1 cellular context compared by ENCODE assay signal in the genomic region with DNA sequence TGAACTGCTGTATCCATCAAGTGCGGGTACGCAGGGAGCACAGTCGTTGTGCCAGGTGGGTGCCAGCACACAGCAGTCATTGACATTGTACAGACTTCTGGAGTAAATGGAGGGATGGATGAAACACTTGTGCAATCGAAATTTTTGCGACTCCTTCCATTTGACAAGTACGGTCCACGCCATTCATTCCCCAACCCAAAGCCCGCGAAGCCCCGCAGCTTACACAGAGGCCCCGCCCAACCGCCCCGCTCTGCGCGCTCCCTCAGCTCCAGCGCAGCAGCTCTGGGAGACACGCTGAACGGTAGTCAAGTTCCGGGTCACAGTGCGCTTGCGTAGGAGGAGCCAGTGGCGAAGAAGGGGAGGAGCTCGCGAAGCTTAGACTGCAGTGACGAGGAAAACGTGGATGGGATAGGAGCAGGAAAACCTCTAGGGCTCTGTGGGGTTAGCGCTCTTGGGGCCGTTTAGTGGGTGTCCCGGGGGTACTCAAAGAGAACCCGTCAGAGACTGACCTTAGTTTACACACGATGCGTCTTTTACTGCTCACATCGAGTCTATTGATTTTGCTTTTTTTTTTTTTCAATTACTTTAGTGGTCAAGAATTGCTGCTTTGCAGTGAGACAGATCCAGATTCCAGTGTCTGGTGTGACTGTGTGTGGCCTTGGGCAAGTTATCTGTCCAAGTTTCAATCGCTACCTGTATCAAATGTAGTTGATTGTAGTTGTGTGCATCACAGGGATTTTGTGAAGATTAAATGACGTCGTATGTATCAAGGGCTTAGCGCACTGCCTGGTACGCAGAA.
TF ChIP-seq lines count a peak whose summit lies in the region.

No MANE protein-coding gene starts in this region.

TF ChIP-seq in HepG2, 621 proteins besides CTCF, POLR2A, EP300 and RAD21 (continued from another document and continues in another):
- TF ChIP-seq, protein P1, sequence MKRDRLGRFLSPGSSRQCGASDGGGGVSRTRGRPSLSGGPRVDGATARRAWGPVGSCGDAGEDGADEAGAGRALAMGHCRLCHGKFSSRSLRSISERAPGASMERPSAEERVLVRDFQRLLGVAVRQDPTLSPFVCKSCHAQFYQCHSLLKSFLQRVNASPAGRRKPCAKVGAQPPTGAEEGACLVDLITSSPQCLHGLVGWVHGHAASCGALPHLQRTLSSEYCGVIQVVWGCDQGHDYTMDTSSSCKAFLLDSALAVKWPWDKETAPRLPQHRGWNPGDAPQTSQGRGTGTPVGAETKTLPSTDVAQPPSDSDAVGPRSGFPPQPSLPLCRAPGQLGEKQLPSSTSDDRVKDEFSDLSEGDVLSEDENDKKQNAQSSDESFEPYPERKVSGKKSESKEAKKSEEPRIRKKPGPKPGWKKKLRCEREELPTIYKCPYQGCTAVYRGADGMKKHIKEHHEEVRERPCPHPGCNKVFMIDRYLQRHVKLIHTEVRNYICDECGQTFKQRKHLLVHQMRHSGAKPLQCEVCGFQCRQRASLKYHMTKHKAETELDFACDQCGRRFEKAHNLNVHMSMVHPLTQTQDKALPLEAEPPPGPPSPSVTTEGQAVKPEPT (CRISPR knock-in tag; IDR thresholded peaks at IDR 0.05; ENCODE audit: low read depth) = peak; percentile 44; the same call in 1 of the 2 replicates
- TF ChIP-seq RNF2 (conservative IDR thresholded peaks at IDR 0.05; ENCODE audit: low read depth) = no peak
- no peak for TF ChIP-seq PAX8 (CRISPR knock-in tag; IDR thresholded peaks at IDR 0.05; ENCODE audit: borderline replicate concordance)
- TF ChIP-seq SMAD9 (CRISPR knock-in tag; IDR thresholded peaks at IDR 0.05) = no peak
- TF ChIP-seq, protein P2, sequence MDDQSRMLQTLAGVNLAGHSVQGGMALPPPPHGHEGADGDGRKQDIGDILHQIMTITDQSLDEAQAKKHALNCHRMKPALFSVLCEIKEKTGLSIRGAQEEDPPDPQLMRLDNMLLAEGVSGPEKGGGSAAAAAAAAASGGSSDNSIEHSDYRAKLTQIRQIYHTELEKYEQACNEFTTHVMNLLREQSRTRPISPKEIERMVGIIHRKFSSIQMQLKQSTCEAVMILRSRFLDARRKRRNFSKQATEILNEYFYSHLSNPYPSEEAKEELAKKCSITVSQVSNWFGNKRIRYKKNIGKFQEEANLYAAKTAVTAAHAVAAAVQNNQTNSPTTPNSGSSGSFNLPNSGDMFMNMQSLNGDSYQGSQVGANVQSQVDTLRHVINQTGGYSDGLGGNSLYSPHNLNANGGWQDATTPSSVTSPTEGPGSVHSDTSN (CRISPR knock-in tag; IDR thresholded peaks at IDR 0.05; ENCODE audit: borderline replicate concordance) = no peak
- TF ChIP-seq, protein P3, sequence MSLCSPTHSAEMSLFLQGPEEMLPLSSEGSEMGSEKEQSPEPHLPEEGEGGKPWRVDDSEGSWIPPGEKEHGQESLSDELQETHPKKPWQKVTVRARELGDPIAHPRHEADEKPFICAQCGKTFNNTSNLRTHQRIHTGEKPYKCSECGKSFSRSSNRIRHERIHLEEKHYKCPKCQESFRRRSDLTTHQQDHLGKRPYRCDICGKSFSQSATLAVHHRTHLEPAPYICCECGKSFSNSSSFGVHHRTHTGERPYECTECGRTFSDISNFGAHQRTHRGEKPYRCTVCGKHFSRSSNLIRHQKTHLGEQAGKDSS (CRISPR knock-in tag; IDR thresholded peaks at IDR 0.05; ENCODE audit: borderline replicate concordance, low read depth) = peak; percentile 52; the same call in 1 of the 2 replicates
- TF ChIP-seq, protein P4, sequence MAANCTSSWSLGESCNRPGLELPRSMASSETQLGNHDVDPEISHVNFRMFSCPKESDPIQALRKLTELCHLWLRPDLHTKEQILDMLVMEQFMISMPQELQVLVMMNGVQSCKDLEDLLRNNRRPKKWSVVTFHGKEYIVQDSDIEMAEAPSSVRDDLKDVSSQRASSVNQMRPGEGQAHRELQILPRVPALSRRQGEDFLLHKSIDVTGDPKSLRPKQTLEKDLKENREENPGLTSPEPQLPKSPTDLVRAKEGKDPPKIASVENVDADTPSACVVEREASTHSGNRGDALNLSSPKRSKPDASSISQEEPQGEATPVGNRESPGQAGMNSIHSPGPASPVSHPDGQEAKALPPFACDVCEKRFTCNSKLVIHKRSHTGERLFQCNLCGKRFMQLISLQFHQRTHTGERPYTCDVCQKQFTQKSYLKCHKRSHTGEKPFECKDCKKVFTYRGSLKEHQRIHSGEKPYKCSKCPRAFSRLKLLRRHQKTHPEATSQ (CRISPR knock-in tag; IDR thresholded peaks at IDR 0.05; ENCODE audit: borderline replicate concordance) = peak; percentile 79; the same call in 1 of the 2 replicates
- no peak for TF ChIP-seq ZNF670 (CRISPR knock-in tag; IDR thresholded peaks at IDR 0.05; ENCODE audit: borderline replicate concordance)
- TF ChIP-seq ZSCAN29 (CRISPR knock-in tag; conservative IDR thresholded peaks at IDR 0.05) = no peak
- no peak for TF ChIP-seq ZNF354B (CRISPR knock-in tag; IDR thresholded peaks at IDR 0.05)
- TF ChIP-seq, protein P5, sequence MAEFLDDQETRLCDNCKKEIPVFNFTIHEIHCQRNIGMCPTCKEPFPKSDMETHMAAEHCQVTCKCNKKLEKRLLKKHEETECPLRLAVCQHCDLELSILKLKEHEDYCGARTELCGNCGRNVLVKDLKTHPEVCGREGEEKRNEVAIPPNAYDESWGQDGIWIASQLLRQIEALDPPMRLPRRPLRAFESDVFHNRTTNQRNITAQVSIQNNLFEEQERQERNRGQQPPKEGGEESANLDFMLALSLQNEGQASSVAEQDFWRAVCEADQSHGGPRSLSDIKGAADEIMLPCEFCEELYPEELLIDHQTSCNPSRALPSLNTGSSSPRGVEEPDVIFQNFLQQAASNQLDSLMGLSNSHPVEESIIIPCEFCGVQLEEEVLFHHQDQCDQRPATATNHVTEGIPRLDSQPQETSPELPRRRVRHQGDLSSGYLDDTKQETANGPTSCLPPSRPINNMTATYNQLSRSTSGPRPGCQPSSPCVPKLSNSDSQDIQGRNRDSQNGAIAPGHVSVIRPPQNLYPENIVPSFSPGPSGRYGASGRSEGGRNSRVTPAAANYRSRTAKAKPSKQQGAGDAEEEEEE (CRISPR knock-in tag; IDR thresholded peaks at IDR 0.05; ENCODE audit: borderline replicate concordance) = no peak
- no peak for TF ChIP-seq MIER2 (CRISPR knock-in tag; IDR thresholded peaks at IDR 0.05)
- peak; percentile 71 for TF ChIP-seq SALL2 (CRISPR knock-in tag; IDR thresholded peaks at IDR 0.05)
- no peak for TF ChIP-seq ZNF317 (CRISPR knock-in tag; IDR thresholded peaks at IDR 0.05)
- TF ChIP-seq NKX3-1 (CRISPR knock-in tag; IDR thresholded peaks at IDR 0.05) = no peak
- 0 out of 2 replicates have a peak, but pooled peaks have one; percentile 72 for TF ChIP-seq ZNF557 (CRISPR knock-in tag; IDR thresholded peaks at IDR 0.05)
- TF ChIP-seq NFIB (CRISPR knock-in tag; IDR thresholded peaks at IDR 0.05; ENCODE audit: borderline replicate concordance) = no peak
- TF ChIP-seq ELF1 (CRISPR knock-in tag; IDR thresholded peaks at IDR 0.05) = peak; percentile 94
- no peak for TF ChIP-seq IKZF4 (CRISPR knock-in tag; IDR thresholded peaks at IDR 0.05; ENCODE audit: borderline replicate concordance, low read depth, not compliant biosample characterization)
- no peak for TF ChIP-seq ZNF343 (CRISPR knock-in tag; IDR thresholded peaks at IDR 0.05)
- TF ChIP-seq ETV6 (CRISPR knock-in tag; conservative IDR thresholded peaks at IDR 0.05) = 0 out of 2 replicates have a peak, but pooled peaks have one; percentile 32
- no peak for TF ChIP-seq ZSCAN20 (CRISPR knock-in tag; IDR thresholded peaks at IDR 0.05; ENCODE audit: borderline replicate concordance)
- TF ChIP-seq ARNT2 (CRISPR knock-in tag; IDR thresholded peaks at IDR 0.05; ENCODE audit: low read depth) = no peak
- TF ChIP-seq, protein P6, sequence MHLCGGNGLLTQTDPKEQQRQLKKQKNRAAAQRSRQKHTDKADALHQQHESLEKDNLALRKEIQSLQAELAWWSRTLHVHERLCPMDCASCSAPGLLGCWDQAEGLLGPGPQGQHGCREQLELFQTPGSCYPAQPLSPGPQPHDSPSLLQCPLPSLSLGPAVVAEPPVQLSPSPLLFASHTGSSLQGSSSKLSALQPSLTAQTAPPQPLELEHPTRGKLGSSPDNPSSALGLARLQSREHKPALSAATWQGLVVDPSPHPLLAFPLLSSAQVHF (CRISPR knock-in tag; IDR thresholded peaks at IDR 0.05) = no peak
- TF ChIP-seq ZBTB7A (CRISPR knock-in tag; IDR thresholded peaks at IDR 0.05) = no peak
- 0 out of 2 replicates have a peak, but pooled peaks have one; percentile 34 for TF ChIP-seq ISL2 (CRISPR knock-in tag; IDR thresholded peaks at IDR 0.05)
- TF ChIP-seq MYC (CRISPR knock-in tag; IDR thresholded peaks at IDR 0.05; ENCODE audit: borderline replicate concordance) = peak; percentile 83
- TF ChIP-seq KAT2B (IDR thresholded peaks at IDR 0.05; ENCODE audit: borderline replicate concordance, low read depth, low read length) = no peak
- TF ChIP-seq ZFX (CRISPR knock-in tag; IDR thresholded peaks at IDR 0.05; ENCODE audit: low read depth) = peak; percentile 46; the same call in 1 of the 2 replicates
- peak; percentile 69; the same call in 1 of the 2 replicates for TF ChIP-seq TOPORS (CRISPR knock-in tag; IDR thresholded peaks at IDR 0.05)
- TF ChIP-seq FOSL2 (CRISPR knock-in tag; IDR thresholded peaks at IDR 0.05) = peak; percentile 44
- no peak for TF ChIP-seq PAF1 (CRISPR knock-in tag; IDR thresholded peaks at IDR 0.05)
- no peak for TF ChIP-seq YY1 (IDR thresholded peaks at IDR 0.05; ENCODE audit: insufficient read depth, insufficient replicate concordance, low read depth, low read length)
- no peak for TF ChIP-seq RFX5 (IDR thresholded peaks at IDR 0.05; ENCODE audit: low read depth, low read length)
- TF ChIP-seq, protein P7, sequence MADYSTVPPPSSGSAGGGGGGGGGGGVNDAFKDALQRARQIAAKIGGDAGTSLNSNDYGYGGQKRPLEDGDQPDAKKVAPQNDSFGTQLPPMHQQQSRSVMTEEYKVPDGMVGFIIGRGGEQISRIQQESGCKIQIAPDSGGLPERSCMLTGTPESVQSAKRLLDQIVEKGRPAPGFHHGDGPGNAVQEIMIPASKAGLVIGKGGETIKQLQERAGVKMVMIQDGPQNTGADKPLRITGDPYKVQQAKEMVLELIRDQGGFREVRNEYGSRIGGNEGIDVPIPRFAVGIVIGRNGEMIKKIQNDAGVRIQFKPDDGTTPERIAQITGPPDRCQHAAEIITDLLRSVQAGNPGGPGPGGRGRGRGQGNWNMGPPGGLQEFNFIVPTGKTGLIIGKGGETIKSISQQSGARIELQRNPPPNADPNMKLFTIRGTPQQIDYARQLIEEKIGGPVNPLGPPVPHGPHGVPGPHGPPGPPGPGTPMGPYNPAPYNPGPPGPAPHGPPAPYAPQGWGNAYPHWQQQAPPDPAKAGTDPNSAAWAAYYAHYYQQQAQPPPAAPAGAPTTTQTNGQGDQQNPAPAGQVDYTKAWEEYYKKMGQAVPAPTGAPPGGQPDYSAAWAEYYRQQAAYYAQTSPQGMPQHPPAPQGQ (CRISPR knock-in tag; IDR thresholded peaks at IDR 0.05; ENCODE audit: borderline replicate concordance) = no peak
- TF ChIP-seq, protein P8, sequence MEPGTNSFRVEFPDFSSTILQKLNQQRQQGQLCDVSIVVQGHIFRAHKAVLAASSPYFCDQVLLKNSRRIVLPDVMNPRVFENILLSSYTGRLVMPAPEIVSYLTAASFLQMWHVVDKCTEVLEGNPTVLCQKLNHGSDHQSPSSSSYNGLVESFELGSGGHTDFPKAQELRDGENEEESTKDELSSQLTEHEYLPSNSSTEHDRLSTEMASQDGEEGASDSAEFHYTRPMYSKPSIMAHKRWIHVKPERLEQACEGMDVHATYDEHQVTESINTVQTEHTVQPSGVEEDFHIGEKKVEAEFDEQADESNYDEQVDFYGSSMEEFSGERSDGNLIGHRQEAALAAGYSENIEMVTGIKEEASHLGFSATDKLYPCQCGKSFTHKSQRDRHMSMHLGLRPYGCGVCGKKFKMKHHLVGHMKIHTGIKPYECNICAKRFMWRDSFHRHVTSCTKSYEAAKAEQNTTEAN (CRISPR knock-in tag; conservative IDR thresholded peaks at IDR 0.05) = no peak
- no peak for TF ChIP-seq RCOR2 (CRISPR knock-in tag; IDR thresholded peaks at IDR 0.05)
- TF ChIP-seq GZF1 (CRISPR knock-in tag; IDR thresholded peaks at IDR 0.05) = no peak
- no peak for TF ChIP-seq ZNF383 (CRISPR knock-in tag; IDR thresholded peaks at IDR 0.05; ENCODE audit: borderline replicate concordance)
- no peak for TF ChIP-seq MAFK (conservative IDR thresholded peaks at IDR 0.05 in 1 of 2, IDR thresholded peaks at IDR 0.05 in 1 of 2; ENCODE audit: low read length in 2 of 2)
- TF ChIP-seq ZNF781 (CRISPR knock-in tag; IDR thresholded peaks at IDR 0.05; ENCODE audit: borderline replicate concordance, not compliant biosample characterization) = no peak
- 0 out of 2 replicates have a peak, but pooled peaks have one; percentile 51 for TF ChIP-seq HOXA5 (CRISPR knock-in tag; IDR thresholded peaks at IDR 0.05)
- no peak for TF ChIP-seq SMYD3 (CRISPR knock-in tag; IDR thresholded peaks at IDR 0.05)
- peak; percentile 9 for TF ChIP-seq TEAD3 (CRISPR knock-in tag; optimal IDR thresholded peaks at IDR 0.05; ENCODE audit: borderline replicate concordance)
